ENCODE assay signal across 1 cellular context in the genomic region with DNA sequence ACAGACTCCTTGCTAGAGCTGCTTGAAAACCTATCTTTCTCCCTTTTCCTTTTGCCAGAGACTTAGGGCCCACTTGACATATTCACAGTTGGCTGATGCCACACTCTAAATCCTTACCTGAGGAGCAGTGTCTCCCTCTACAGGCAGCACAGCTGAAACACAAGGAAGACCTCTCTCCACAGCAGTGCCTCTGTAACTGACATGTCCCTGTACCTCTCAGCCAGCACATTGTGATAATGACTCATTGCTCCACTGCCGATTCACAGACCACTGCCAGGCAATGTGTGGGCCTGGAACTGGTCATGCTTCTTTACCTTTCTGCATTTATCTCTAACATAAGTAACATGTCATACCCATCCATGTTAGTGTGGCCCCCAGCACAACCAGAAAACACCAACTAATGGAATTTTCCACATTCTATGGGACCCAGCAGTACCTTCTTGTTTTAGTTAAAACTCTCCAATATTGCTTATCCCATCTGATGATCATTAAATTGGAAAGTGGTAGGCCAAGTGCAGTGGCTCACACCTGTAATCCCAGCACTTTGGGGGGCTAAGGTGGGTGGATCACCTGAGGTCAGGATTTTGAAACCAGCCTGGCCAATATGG.
TF ChIP-seq lines count a peak whose summit lies in the region.

No MANE protein-coding gene starts in this region.

TF ChIP-seq in GM12878, 131 proteins besides CTCF, POLR2A, EP300 and RAD21 (continued from another document):
- TF ChIP-seq, protein P1, sequence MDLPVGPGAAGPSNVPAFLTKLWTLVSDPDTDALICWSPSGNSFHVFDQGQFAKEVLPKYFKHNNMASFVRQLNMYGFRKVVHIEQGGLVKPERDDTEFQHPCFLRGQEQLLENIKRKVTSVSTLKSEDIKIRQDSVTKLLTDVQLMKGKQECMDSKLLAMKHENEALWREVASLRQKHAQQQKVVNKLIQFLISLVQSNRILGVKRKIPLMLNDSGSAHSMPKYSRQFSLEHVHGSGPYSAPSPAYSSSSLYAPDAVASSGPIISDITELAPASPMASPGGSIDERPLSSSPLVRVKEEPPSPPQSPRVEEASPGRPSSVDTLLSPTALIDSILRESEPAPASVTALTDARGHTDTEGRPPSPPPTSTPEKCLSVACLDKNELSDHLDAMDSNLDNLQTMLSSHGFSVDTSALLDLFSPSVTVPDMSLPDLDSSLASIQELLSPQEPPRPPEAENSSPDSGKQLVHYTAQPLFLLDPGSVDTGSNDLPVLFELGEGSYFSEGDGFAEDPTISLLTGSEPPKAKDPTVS (IDR thresholded peaks at IDR 0.05; ENCODE audit: low read depth, low read length), result no peak
